27 cellular contexts compared by ENCODE assay signal in the genomic region with DNA sequence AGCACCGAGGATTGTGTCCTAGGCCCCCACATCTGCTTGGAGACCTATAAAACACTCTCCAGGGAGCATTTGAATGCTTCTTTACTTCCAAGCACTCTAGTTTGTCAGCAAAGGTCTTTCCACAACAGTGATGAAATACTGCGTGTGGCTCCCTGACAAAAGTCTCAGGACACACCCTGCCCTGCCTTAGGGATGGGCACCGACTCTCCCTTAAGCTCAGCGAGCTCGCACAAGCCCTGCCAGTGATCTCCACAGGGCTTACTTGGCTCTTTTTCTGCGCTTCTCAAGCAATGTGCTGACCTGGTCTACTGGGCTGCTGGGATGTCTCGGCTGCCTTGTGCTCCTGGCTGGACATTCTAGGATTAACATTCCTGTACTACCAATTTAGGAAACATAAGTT.
DNase-seq lines count a peak whose midpoint lies in the region; FAIRE-seq and TF ChIP-seq lines count a peak whose summit lies in the region.
"Had no signal": no experiment of that assay in that cellular context is flagged by ENCODE, and none has a peak within 500 bp of the region (broad histone marks: within the 10 kb centered on the region; RNA-seq: fewer than 3 reads in every experiment).

No MANE protein-coding gene starts in this region.

- no peaks in the 10 kb centered on the region for H4K20me1 ChIP-seq in osteoblast (ENCODE audit: insufficient read depth, low read length)

- H3K27me3 ChIP-seq in esophagus (ENCODE audit: control insufficient read depth in 1 of 2, insufficient read depth in 2 of 2, low read length in 2 of 2), result no peaks in the 10 kb centered on the region
- peaks cover 31% of the 10 kb centered on the region for H3K27me3 ChIP-seq in osteoblast (ENCODE audit: insufficient read depth, low read length)
- no peaks in the 10 kb centered on the region for H3K27me3 ChIP-seq in vagina
- H3K27me3 ChIP-seq: neutrophil, sigmoid colon had no signal

- WGBS in esophagus, 2 donors, result 50 to 57% methylated on average over 7 of the region's 7 CpGs

- peaks cover 12% of the 10 kb centered on the region for H3K4me1 Mint-ChIP-seq in activated naive CD4-positive, alpha-beta T cell treated with anti-CD3 and anti-CD28 coated beads, Interleukin-2, amount 50 U/mL, for 24 hours
- H3K4me1 Mint-ChIP-seq: memory B cell; stimulated activated effector memory CD8-positive, alpha-beta T cell treated with anti-CD3 and anti-CD28 coated beads, Interleukin-12 subunit alpha, Interleukin-12 subunit beta, amount 100 ng/mL, for 72 hours had no signal

- no peak overlapping the region for H3K9ac ChIP-seq in kidney (ENCODE audit: low read length in 2 of 2)
- H3K9ac ChIP-seq: GM23248 had no signal

- H3K4me2 ChIP-seq in osteoblast (ENCODE audit: insufficient read depth, low read length), result no peak overlapping the region

- no peak for DNase-seq in activated naive CD4-positive, alpha-beta T cell treated with anti-CD3 and anti-CD28 coated beads, Interleukin-2, amount 50 U/mL, for 16 hours
- peak; percentile 8 for DNase-seq in osteoblast (ENCODE audit: insufficient read length, low spot score, missing footprints)
- DNase-seq in vagina (ENCODE audit: extremely low spot score in 2 of 2), result no peak
- DNase-seq in stimulated activated naive CD4-positive, alpha-beta T cell (lab: John Stamatoyannopoulos, UW), result no peak
- DNase-seq in kidney, result no peak
- DNase-seq in NCI-H226, result no peak
- DNase-seq: activated CD4-positive, alpha-beta T cell treated with anti-CD3 and anti-CD28 coated beads, Interleukin-2, amount 50 U/mL, for 48 hours; activated T-cell treated with anti-CD3 and anti-CD28 coated beads, Interleukin-2, amount 50 U/mL, for 48 hours; CD4-positive, CD25-positive, alpha-beta regulatory T cell; dorsolateral prefrontal cortex; GM23248; hypothalamus; NCI-H1092 treated with DMSO at 0.1 percent for 48 hours; NCI-H1930; NCI-H526 treated with DMSO at 0.1 percent for 48 hours; NK-92 treated with Interleukin-12 subunit alpha and Interleukin-12 subunit beta, amount 100 ng/mL, for 24 hours; PC-3; SHP77; sigmoid colon; stimulated activated CD4-positive, alpha-beta T cell treated with anti-CD3 and anti-CD28 coated beads, Interleukin-15, amount 100 ng/mL, for 24 hours had no signal

- H3K4me1 ChIP-seq in esophagus (ENCODE audit: control insufficient read depth in 2 of 2, insufficient read depth in 2 of 2, low read length in 1 of 2), result peaks cover 0 to 2% of the 10 kb centered on the region in 2 donors
- no peaks in the 10 kb centered on the region for H3K4me1 ChIP-seq in osteoblast (ENCODE audit: insufficient read depth, low read length)
- peaks cover 3% of the 10 kb centered on the region for H3K4me1 ChIP-seq in vagina
- no peaks in the 10 kb centered on the region for H3K4me1 ChIP-seq in kidney (ENCODE audit: control insufficient read depth in 1 of 2, insufficient read depth in 1 of 2, low read depth in 1 of 2, low read length in 2 of 2)

- H3K27me3 Mint-ChIP-seq in activated naive CD4-positive, alpha-beta T cell treated with anti-CD3 and anti-CD28 coated beads, Interleukin-2, amount 50 U/mL, for 24 hours, result no peaks in the 10 kb centered on the region

- no peaks in the 10 kb centered on the region for H3K9me3 ChIP-seq in esophagus (ENCODE audit: control insufficient read depth in 2 of 2, insufficient read depth in 1 of 2, low read depth in 1 of 2, low read length in 1 of 2)
- H3K9me3 ChIP-seq in osteoblast (ENCODE audit: low read depth, low read length), result no peaks in the 10 kb centered on the region
- H3K9me3 ChIP-seq in vagina, result no peaks in the 10 kb centered on the region
- no peaks in the 10 kb centered on the region for H3K9me3 ChIP-seq in kidney (ENCODE audit: control insufficient read depth in 1 of 2, low read length in 2 of 2)
- H3K9me3 ChIP-seq: neutrophil, sigmoid colon had no signal

- TF ChIP-seq CTCF in osteoblast (IDR thresholded peaks at IDR 0.05; ENCODE audit: extremely low read depth, low read depth, low read length) (no peak), vagina (IDR thresholded peaks at IDR 0.05) (no peak), kidney (IDR thresholded peaks at IDR 0.05; ENCODE audit: borderline replicate concordance, extremely low read depth, insufficient read depth) (no peak)

- H3K4me3 Mint-ChIP-seq in activated naive CD4-positive, alpha-beta T cell treated with anti-CD3 and anti-CD28 coated beads, Interleukin-2, amount 50 U/mL, for 24 hours, result no peak overlapping the region
- H3K4me3 Mint-ChIP-seq: CD4-positive, CD25-positive, alpha-beta regulatory T cell; memory B cell; stimulated activated effector memory CD8-positive, alpha-beta T cell treated with anti-CD3 and anti-CD28 coated beads, Interleukin-12 subunit alpha, Interleukin-12 subunit beta, amount 100 ng/mL, for 72 hours; type B pancreatic cell had no signal

- peak overlapping the region; percentile 76 for H3K27ac Mint-ChIP-seq in activated naive CD4-positive, alpha-beta T cell treated with anti-CD3 and anti-CD28 coated beads, Interleukin-2, amount 50 U/mL, for 24 hours
- H3K27ac Mint-ChIP-seq: CD4-positive, CD25-positive, alpha-beta regulatory T cell; memory B cell; stimulated activated effector memory CD8-positive, alpha-beta T cell treated with anti-CD3 and anti-CD28 coated beads, Interleukin-12 subunit alpha, Interleukin-12 subunit beta, amount 100 ng/mL, for 72 hours; type B pancreatic cell had no signal

- FAIRE-seq in kidney (lab: Jason Lieb, UNC), result no peak
- FAIRE-seq: endometrium had no signal

- no peak for TF ChIP-seq POLR2A in vagina (IDR thresholded peaks at IDR 0.05)

- H2AFZ ChIP-seq in osteoblast (ENCODE audit: low read length), result no peak overlapping the region
- H2AFZ ChIP-seq: GM23248 had no signal

- intact Hi-C loops in vagina (cut with DNase I), result no loop called here
- intact Hi-C loops in kidney (cut with DNase I), result loop anchor here (5.0 kb wide), 1 partner anchor 140 kb away; no protein-coding TSS in a partner anchor

- H3K79me2 ChIP-seq in osteoblast (ENCODE audit: insufficient read depth, low read length), result no peaks in the 10 kb centered on the region

- H3K4me3 ChIP-seq in esophagus (ENCODE audit: low read depth in 1 of 2, low read length in 2 of 2) (no peak overlapping the region), osteoblast (ENCODE audit: insufficient read depth, low read length) (no peak overlapping the region), vagina (no peak overlapping the region), kidney (ENCODE audit: low read length in 2 of 2) (no peak overlapping the region)
- H3K4me3 ChIP-seq: dorsolateral prefrontal cortex, GM23248, sigmoid colon had no signal

- no peaks in the 10 kb centered on the region for H3K36me3 Mint-ChIP-seq in activated naive CD4-positive, alpha-beta T cell treated with anti-CD3 and anti-CD28 coated beads, Interleukin-2, amount 50 U/mL, for 24 hours
- H3K36me3 Mint-ChIP-seq: CD4-positive, CD25-positive, alpha-beta regulatory T cell; memory B cell; stimulated activated effector memory CD8-positive, alpha-beta T cell treated with anti-CD3 and anti-CD28 coated beads, Interleukin-12 subunit alpha, Interleukin-12 subunit beta, amount 100 ng/mL, for 72 hours; type B pancreatic cell had no signal

- H3K9me3 Mint-ChIP-seq in activated naive CD4-positive, alpha-beta T cell treated with anti-CD3 and anti-CD28 coated beads, Interleukin-2, amount 50 U/mL, for 24 hours, result no peaks in the 10 kb centered on the region
- H3K9me3 Mint-ChIP-seq: CD4-positive, CD25-positive, alpha-beta regulatory T cell; memory B cell; stimulated activated effector memory CD8-positive, alpha-beta T cell treated with anti-CD3 and anti-CD28 coated beads, Interleukin-12 subunit alpha, Interleukin-12 subunit beta, amount 100 ng/mL, for 72 hours; type B pancreatic cell had no signal

- H3K36me3 ChIP-seq in esophagus (ENCODE audit: control insufficient read depth in 2 of 2, insufficient read depth in 2 of 2, low read length in 1 of 2), result no peaks in the 10 kb centered on the region
- no peaks in the 10 kb centered on the region for H3K36me3 ChIP-seq in osteoblast (ENCODE audit: insufficient read depth, low read length)
- H3K36me3 ChIP-seq in vagina, result no peaks in the 10 kb centered on the region
- H3K36me3 ChIP-seq in kidney (ENCODE audit: control insufficient read depth in 1 of 2, insufficient read depth in 2 of 2, low read length in 2 of 2), result no peaks in the 10 kb centered on the region
- H3K36me3 ChIP-seq: neutrophil, sigmoid colon had no signal

- H3K27ac ChIP-seq in esophagus (ENCODE audit: low read depth in 2 of 2, low read length in 1 of 2), result peak overlapping the region; percentile 94 to 95
- H3K27ac ChIP-seq in osteoblast (ENCODE audit: low read depth, low read length), result no peak overlapping the region
- peak overlapping the region; percentile 63 for H3K27ac ChIP-seq in vagina
- H3K27ac ChIP-seq in kidney (ENCODE audit: low read depth in 2 of 2, low read length in 2 of 2), result no peak overlapping the region
- H3K27ac ChIP-seq: dorsolateral prefrontal cortex, GM23248, neutrophil had no signal

Comparison
In these comparisons a context has a peak if more than half of its experiments do, and no peak if none do; other contexts are left out.
1. H3K27ac ChIP-seq: peak in esophagus (2 of 2) and vagina (single experiment); none in osteoblast (single experiment) and kidney (0 of 2).